ENCODE assay signal across 8 cellular contexts in genomic region chr21:34614693-34615486, GRCh38. TPM values are rescaled to one million over a fixed set of nuclear protein-coding genes. Genes with fewer than 3 reads are reported as not detected.
DNase-seq lines count a peak whose midpoint lies in the region; FAIRE-seq and TF ChIP-seq lines count a peak whose summit lies in the region.

Gene RCAN1 (minus strand): TSS chr21:34615113. CDS start chr21:34615011, 102 bp downstream.

- H3K27ac ChIP-seq in neuronal stem cell (replicated peaks; ENCODE audit: low read length) (no peak within 1 kb of the TSS), subcutaneous abdominal adipose tissue (ENCODE audit: low read depth, low read length) (peak within 1 kb of the TSS; percentile 70)

- no peak within 1 kb of the TSS for H2AK5ac ChIP-seq in neuronal stem cell (ENCODE audit: low read depth, low read length)

- H3K18ac ChIP-seq in neuronal stem cell (ENCODE audit: low read length) = peak within 1 kb of the TSS; percentile 71

- no peak within 1 kb of the TSS for H2BK15ac ChIP-seq in neuronal stem cell (ENCODE audit: low read length)

- peak within 1 kb of the TSS; percentile 22 for H2BK5ac ChIP-seq in neuronal stem cell (ENCODE audit: low read length)

- CTCF ChIA-PET in activated naive CD4-positive, alpha-beta T cell treated with anti-CD3 and anti-CD28 coated beads, Interleukin-2, amount 10 ng/mL, durations not matched to agents 7 days and 5 days (lab: Charles Lee) = interaction anchor here (1.0 kb wide), 1 partner anchor 12 kb away, joined by 3 read pairs; no protein-coding TSS in a partner anchor

- WGBS in neuronal stem cell (ENCODE audit: extremely low coverage in 2 of 2, insufficient read length in 2 of 2, insufficient replicate concordance in 1 of 2), 2 donors = no CpG with 5 or more reads among the region's 109 CpGs

- TF ChIP-seq CTCF in HFF-Myc (IDR thresholded peaks at IDR 0.05; ENCODE audit: low read depth, low read length, missing control alignments) = no peak

- peak within 1 kb of the TSS; percentile 80 for H3K23ac ChIP-seq in neuronal stem cell (ENCODE audit: low read depth, low read length, poor library complexity)

- H3K9me3 Mint-ChIP-seq in activated naive CD4-positive, alpha-beta T cell treated with anti-CD3 and anti-CD28 coated beads, Interleukin-2, amount 10 ng/mL, durations not matched to agents 7 days and 5 days = no peaks in the 10 kb centered on the region

- H4K8ac ChIP-seq in neuronal stem cell (ENCODE audit: low read depth, low read length) = no peak within 1 kb of the TSS

- DNase-seq in GM04503 (ENCODE audit: low read depth) (peak; percentile 72), HFF-Myc (ENCODE audit: extremely low read depth, low read depth) (peak; percentile 73), MV-4-11 (lab: John Stamatoyannopoulos, UW) (peak; percentile 96), SK-N-DZ (ENCODE audit: low spot score) (peak; percentile 91), frontal cortex (ENCODE audit: low spot score in 2 of 2) (peak; percentile 90 to 91), neuronal stem cell (ENCODE audit: low spot score) (peak; percentile 90)
- peak; percentile 91 for DNase-seq in activated naive CD4-positive, alpha-beta T cell treated with anti-CD3 and anti-CD28 coated beads, Interleukin-2, amount 10 ng/mL, durations not matched to agents 7 days and 5 days

- peaks cover 32% of the 10 kb centered on the region for H3K27me3 Mint-ChIP-seq in activated naive CD4-positive, alpha-beta T cell treated with anti-CD3 and anti-CD28 coated beads, Interleukin-2, amount 10 ng/mL, durations not matched to agents 7 days and 5 days

- peak within 1 kb of the TSS; percentile 66 for H3K27ac Mint-ChIP-seq in activated naive CD4-positive, alpha-beta T cell treated with anti-CD3 and anti-CD28 coated beads, Interleukin-2, amount 10 ng/mL, durations not matched to agents 7 days and 5 days

- H3K36me3 ChIP-seq in neuronal stem cell (replicated peaks in 1 of 2; ENCODE audit: control insufficient read depth in 2 of 2, insufficient read depth in 2 of 2, low read length in 2 of 2) (no peaks in the 10 kb centered on the region), subcutaneous abdominal adipose tissue (ENCODE audit: control insufficient read depth in 5 of 5, insufficient read depth in 5 of 5, low read length in 5 of 5) (no peaks in the 10 kb centered on the region)

- H3K4me2 ChIP-seq in neuronal stem cell (ENCODE audit: insufficient read depth, low read length, poor library complexity, severe bottlenecking) = peak within 1 kb of the TSS; percentile 98

- H2BK12ac ChIP-seq in neuronal stem cell (ENCODE audit: low read length) = no peak within 1 kb of the TSS

- H3K4me3 ChIP-seq in HFF-Myc (replicated peaks; ENCODE audit: low read depth, low read length) = peak within 1 kb of the TSS; percentile 55
- H3K4me3 ChIP-seq in neuronal stem cell (ENCODE audit: low read length in 2 of 2) = peak within 1 kb of the TSS; percentile 73 to 94
- peak within 1 kb of the TSS; percentile 77 to 87 (median 81) for H3K4me3 ChIP-seq in subcutaneous abdominal adipose tissue (ENCODE audit: low read depth in 1 of 5, low read length in 5 of 5)

- H4K91ac ChIP-seq in neuronal stem cell (ENCODE audit: low read depth, low read length, poor library complexity) = no peak within 1 kb of the TSS

- H3K4me1 ChIP-seq in neuronal stem cell (ENCODE audit: control insufficient read depth in 2 of 2, insufficient read depth in 1 of 2, low read depth in 1 of 2, low read length in 2 of 2) (peaks cover 2 to 3% of the 10 kb centered on the region in 2 donors), subcutaneous abdominal adipose tissue (ENCODE audit: control insufficient read depth in 5 of 5, insufficient read depth in 5 of 5, low read length in 5 of 5) (peaks cover 2 to 30% (median 21%) of the 10 kb centered on the region in 5 donors)

- no peak for FAIRE-seq in frontal cortex (lab: Jason Lieb, UNC)

- no peaks in the 10 kb centered on the region for H3K36me3 Mint-ChIP-seq in activated naive CD4-positive, alpha-beta T cell treated with anti-CD3 and anti-CD28 coated beads, Interleukin-2, amount 10 ng/mL, durations not matched to agents 7 days and 5 days

- H3K27me3 ChIP-seq in neuronal stem cell (ENCODE audit: control insufficient read depth in 3 of 3, insufficient read depth in 3 of 3, low read depth in 1 of 3, low read length in 3 of 3) = peaks cover 0 to 61% (median 21%) of the 10 kb centered on the region in 3 experiments
- H3K27me3 ChIP-seq in subcutaneous abdominal adipose tissue (ENCODE audit: control insufficient read depth in 5 of 5, insufficient read depth in 4 of 5, low read length in 5 of 5) = no peaks in the 10 kb centered on the region

- H3K79me1 ChIP-seq in neuronal stem cell (ENCODE audit: low read depth, low read length) = peaks cover 3% of the 10 kb centered on the region

- H3K9ac ChIP-seq in neuronal stem cell (ENCODE audit: low read depth, low read length, poor library complexity) (peak within 1 kb of the TSS; percentile 90), subcutaneous abdominal adipose tissue (ENCODE audit: low read length in 5 of 5) (peak within 1 kb of the TSS in 4 of 5 donors; percentile 53 to 90 (median 82))

- peak within 1 kb of the TSS; percentile 91 for H2AFZ ChIP-seq in neuronal stem cell (ENCODE audit: low read length)

- H3K4ac ChIP-seq in neuronal stem cell (ENCODE audit: low read length) = no peak within 1 kb of the TSS

- peaks cover 17% of the 10 kb centered on the region for H3K4me1 Mint-ChIP-seq in activated naive CD4-positive, alpha-beta T cell treated with anti-CD3 and anti-CD28 coated beads, Interleukin-2, amount 10 ng/mL, durations not matched to agents 7 days and 5 days

- H3K9me3 ChIP-seq in neuronal stem cell (replicated peaks in 1 of 2; ENCODE audit: control insufficient read depth in 2 of 2, insufficient read depth in 1 of 2, low read depth in 1 of 2, low read length in 2 of 2) (no peaks in the 10 kb centered on the region), subcutaneous abdominal adipose tissue (ENCODE audit: control insufficient read depth in 5 of 5, low read length in 5 of 5) (no peaks in the 10 kb centered on the region)

- H3K14ac ChIP-seq in neuronal stem cell (ENCODE audit: low read length) = peak within 1 kb of the TSS; percentile 78

- H2BK120ac ChIP-seq in neuronal stem cell (ENCODE audit: low read depth, low read length) = no peak within 1 kb of the TSS

- H3K4me3 Mint-ChIP-seq in activated naive CD4-positive, alpha-beta T cell treated with anti-CD3 and anti-CD28 coated beads, Interleukin-2, amount 10 ng/mL, durations not matched to agents 7 days and 5 days = peak within 1 kb of the TSS; percentile 80

RNA-seq across cellular contexts. Expression of gene RCAN1, which starts in this region (rescaled TPM):
- polyA plus RNA-seq in SK-N-DZ (2014; cell fraction: cytosol; rRNA removed) = 10.9 and 14.7 TPM in 2 replicates
- polyA plus RNA-seq in SK-N-DZ (2014; cell fraction: nucleus; rRNA removed) = 4.6 and 5.6 TPM in 2 replicates
- total RNA-seq in frontal cortex = 88.0 TPM
- 5.4 TPM for polyA plus RNA-seq in neuronal stem cell (2013, experiment 1 of 2)
- 5.4 TPM for polyA plus RNA-seq in neuronal stem cell (2013, experiment 2 of 2)
